1 cellular context compared by ENCODE assay signal in genomic region chr9:128656416-128657343, GRCh38.
TF ChIP-seq lines count a peak whose summit lies in the region.

Gene DYNC2I2, minus strand, starts transcription at chr9:128656847. Its CDS starts 121 bp downstream, at chr9:128656726.

TF ChIP-seq in HEK293, 187 proteins besides CTCF, POLR2A, EP300 and RAD21 (continued from another document and continues in another):
- TF ChIP-seq ZNF138 (tag by site-specific recombination; IDR thresholded peaks at IDR 0.05; ENCODE audit: borderline replicate concordance) (no peak), ZNF350 (tag by site-specific recombination; IDR thresholded peaks at IDR 0.05) (no peak), ZNF335 (tag by site-specific recombination; conservative IDR thresholded peaks at IDR 0.05) (peak; percentile 91), ZNF10 (tag by site-specific recombination; IDR thresholded peaks at IDR 0.05) (peak; percentile 63; the same call in 1 of the 2 replicates), ZNF645 (tag by site-specific recombination; IDR thresholded peaks at IDR 0.05) (no peak), ZNF510 (tag by site-specific recombination; IDR thresholded peaks at IDR 0.05; ENCODE audit: insufficient replicate concordance) (no peak), ZNF366 (tag by site-specific recombination; conservative IDR thresholded peaks at IDR 0.05) (peak; percentile 86), BCL11B (tag by site-specific recombination; IDR thresholded peaks at IDR 0.05; ENCODE audit: low read depth) (no peak; the same call in 1 of the 2 replicates), ZBTB48 (tag by site-specific recombination; IDR thresholded peaks at IDR 0.05) (no peak), ZNF792 (tag by site-specific recombination; IDR thresholded peaks at IDR 0.05) (0 out of 2 replicates have a peak, but pooled peaks have one; percentile 52), ZNF248 (tag by site-specific recombination; IDR thresholded peaks at IDR 0.05) (no peak), ATF2 (tag by site-specific recombination; IDR thresholded peaks at IDR 0.05; ENCODE audit: low read depth) (no peak), ZNF529 (tag by site-specific recombination; IDR thresholded peaks at IDR 0.05; ENCODE audit: insufficient replicate concordance) (no peak), ZNF658 (tag by site-specific recombination; IDR thresholded peaks at IDR 0.05) (no peak), GLI4 (tag by site-specific recombination; IDR thresholded peaks at IDR 0.05) (peak; percentile 37; the same call in 1 of the 2 replicates), ZNF114 (tag by site-specific recombination; IDR thresholded peaks at IDR 0.05) (no peak), ZNF157 (tag by site-specific recombination; IDR thresholded peaks at IDR 0.05) (no peak), PRDM1 (tag by site-specific recombination; IDR thresholded peaks at IDR 0.05) (no peak), ZNF555 (tag by site-specific recombination; conservative IDR thresholded peaks at IDR 0.05) (no peak), GLIS1 (tag by site-specific recombination; IDR thresholded peaks at IDR 0.05) (peak; percentile 42; the same call in 1 of the 2 replicates), SETDB1 (IDR thresholded peaks at IDR 0.05; ENCODE audit: insufficient read length, low read length) (no peak), ZSCAN4 (tag by site-specific recombination; IDR thresholded peaks at IDR 0.05) (peak; percentile 60), HOXA7 (CRISPR knock-in tag; IDR thresholded peaks at IDR 0.05; ENCODE audit: borderline replicate concordance) (no peak), WT1 (tag by site-specific recombination; IDR thresholded peaks at IDR 0.05) (peak; percentile 78), ZNF24 (tag by site-specific recombination; IDR thresholded peaks at IDR 0.05) (peak; percentile 95), YY2 (tag by site-specific recombination; IDR thresholded peaks at IDR 0.05) (peak; percentile 99), HOXC10 (CRISPR knock-in tag; IDR thresholded peaks at IDR 0.05) (no peak), REPIN1 (tag by site-specific recombination; IDR thresholded peaks at IDR 0.05; ENCODE audit: low read depth) (no peak), YY1 (tag by site-specific recombination; IDR thresholded peaks at IDR 0.05) (peak; percentile 100), ZNF776 (tag by site-specific recombination; IDR thresholded peaks at IDR 0.05; ENCODE audit: borderline replicate concordance) (no peak), ZNF214 (tag by site-specific recombination; IDR thresholded peaks at IDR 0.05; ENCODE audit: borderline replicate concordance) (no peak), SCRT1 (tag by site-specific recombination; IDR thresholded peaks at IDR 0.05; ENCODE audit: borderline replicate concordance) (no peak), ZNF600 (tag by site-specific recombination; IDR thresholded peaks at IDR 0.05) (peak; percentile 42; the same call in 1 of the 2 replicates), ZNF530 (tag by site-specific recombination; IDR thresholded peaks at IDR 0.05; ENCODE audit: low read depth) (no peak), ZBTB7A (tag by site-specific recombination; IDR thresholded peaks at IDR 0.05; ENCODE audit: low read depth) (peak; percentile 94), ZFHX2 (tag by site-specific recombination; conservative IDR thresholded peaks at IDR 0.05) (peak; percentile 84), ZNF416 (tag by site-specific recombination; IDR thresholded peaks at IDR 0.05) (no peak), ZNF354C (tag by site-specific recombination; IDR thresholded peaks at IDR 0.05; ENCODE audit: borderline replicate concordance, low read depth) (no peak), ZNF146 (tag by site-specific recombination; IDR thresholded peaks at IDR 0.05) (peak; percentile 62; the same call in 1 of the 2 replicates), KLF1 (tag by site-specific recombination; IDR thresholded peaks at IDR 0.05) (peak; percentile 96), ZNF292 (tag by site-specific recombination; IDR thresholded peaks at IDR 0.05; ENCODE audit: borderline replicate concordance, low read depth) (no peak), ZNF37A (tag by site-specific recombination; IDR thresholded peaks at IDR 0.05) (no peak; the same call in 1 of the 2 replicates), ZNF624 (tag by site-specific recombination; IDR thresholded peaks at IDR 0.05) (no peak), SCRT2 (tag by site-specific recombination; IDR thresholded peaks at IDR 0.05) (peak; percentile 73), ZNF121 (tag by site-specific recombination; IDR thresholded peaks at IDR 0.05) (no peak), FEZF1 (tag by site-specific recombination; IDR thresholded peaks at IDR 0.05) (no peak; the same call in 1 of the 2 replicates), ZNF548 (tag by site-specific recombination; IDR thresholded peaks at IDR 0.05) (no peak), ZNF488 (tag by site-specific recombination; IDR thresholded peaks at IDR 0.05) (no peak), ZBTB6 (tag by site-specific recombination; IDR thresholded peaks at IDR 0.05) (no peak; the same call in 1 of the 2 replicates)
- TF ChIP-seq, protein P1, sequence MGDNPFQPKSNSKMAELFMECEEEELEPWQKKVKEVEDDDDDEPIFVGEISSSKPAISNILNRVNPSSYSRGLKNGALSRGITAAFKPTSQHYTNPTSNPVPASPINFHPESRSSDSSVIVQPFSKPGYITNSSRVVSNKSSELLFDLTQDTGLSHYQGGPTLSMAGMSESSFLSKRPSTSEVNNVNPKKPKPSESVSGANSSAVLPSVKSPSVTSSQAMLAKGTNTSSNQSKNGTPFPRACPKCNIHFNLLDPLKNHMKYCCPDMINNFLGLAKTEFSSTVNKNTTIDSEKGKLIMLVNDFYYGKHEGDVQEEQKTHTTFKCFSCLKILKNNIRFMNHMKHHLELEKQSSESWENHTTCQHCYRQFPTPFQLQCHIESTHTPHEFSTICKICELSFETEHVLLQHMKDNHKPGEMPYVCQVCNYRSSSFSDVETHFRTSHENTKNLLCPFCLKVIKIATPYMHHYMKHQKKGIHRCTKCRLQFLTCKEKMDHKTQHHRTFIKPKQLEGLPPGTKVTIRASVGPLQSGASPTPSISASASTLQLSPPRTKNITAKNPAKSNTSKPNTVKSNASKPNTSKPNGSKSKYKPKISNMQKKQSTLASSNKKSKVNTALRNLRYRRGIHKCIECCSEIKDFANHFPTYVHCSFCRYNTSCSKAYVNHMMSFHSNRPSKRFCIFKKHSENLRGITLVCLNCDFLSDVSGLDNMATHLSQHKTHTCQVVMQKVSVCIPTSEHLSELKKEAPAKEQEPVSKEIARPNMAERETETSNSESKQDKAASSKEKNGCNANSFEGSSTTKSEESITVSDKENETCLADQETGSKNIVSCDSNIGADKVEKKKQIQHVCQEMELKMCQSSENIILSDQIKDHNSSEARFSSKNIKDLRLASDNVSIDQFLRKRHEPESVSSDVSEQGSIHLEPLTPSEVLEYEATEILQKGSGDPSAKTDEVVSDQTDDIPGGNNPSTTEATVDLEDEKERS (tag by site-specific recombination; IDR thresholded peaks at IDR 0.05), result peak; percentile 89; the same call in 1 of the 2 replicates
- TF ChIP-seq, protein P2, sequence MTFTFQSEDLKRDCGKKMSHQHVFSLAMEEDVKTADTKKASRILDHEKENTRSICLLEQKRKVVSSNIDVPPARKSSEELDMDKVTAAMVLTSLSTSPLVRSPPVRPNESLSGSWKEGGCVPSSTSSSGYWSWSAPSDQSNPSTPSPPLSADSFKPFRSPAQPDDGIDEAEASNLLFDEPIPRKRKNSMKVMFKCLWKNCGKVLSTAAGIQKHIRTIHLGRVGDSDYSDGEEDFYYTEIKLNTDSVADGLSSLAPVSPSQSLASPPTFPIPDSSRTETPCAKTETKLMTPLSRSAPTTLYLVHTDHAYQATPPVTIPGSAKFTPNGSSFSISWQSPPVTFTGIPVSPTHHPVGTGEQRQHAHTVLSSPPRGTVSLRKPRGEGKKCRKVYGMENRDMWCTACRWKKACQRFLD (tag by site-specific recombination; IDR thresholded peaks at IDR 0.05), result no peak
- TF ChIP-seq, protein P3, sequence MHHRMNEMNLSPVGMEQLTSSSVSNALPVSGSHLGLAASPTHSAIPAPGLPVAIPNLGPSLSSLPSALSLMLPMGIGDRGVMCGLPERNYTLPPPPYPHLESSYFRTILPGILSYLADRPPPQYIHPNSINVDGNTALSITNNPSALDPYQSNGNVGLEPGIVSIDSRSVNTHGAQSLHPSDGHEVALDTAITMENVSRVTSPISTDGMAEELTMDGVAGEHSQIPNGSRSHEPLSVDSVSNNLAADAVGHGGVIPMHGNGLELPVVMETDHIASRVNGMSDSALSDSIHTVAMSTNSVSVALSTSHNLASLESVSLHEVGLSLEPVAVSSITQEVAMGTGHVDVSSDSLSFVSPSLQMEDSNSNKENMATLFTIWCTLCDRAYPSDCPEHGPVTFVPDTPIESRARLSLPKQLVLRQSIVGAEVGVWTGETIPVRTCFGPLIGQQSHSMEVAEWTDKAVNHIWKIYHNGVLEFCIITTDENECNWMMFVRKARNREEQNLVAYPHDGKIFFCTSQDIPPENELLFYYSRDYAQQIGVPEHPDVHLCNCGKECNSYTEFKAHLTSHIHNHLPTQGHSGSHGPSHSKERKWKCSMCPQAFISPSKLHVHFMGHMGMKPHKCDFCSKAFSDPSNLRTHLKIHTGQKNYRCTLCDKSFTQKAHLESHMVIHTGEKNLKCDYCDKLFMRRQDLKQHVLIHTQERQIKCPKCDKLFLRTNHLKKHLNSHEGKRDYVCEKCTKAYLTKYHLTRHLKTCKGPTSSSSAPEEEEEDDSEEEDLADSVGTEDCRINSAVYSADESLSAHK (tag by site-specific recombination; IDR thresholded peaks at IDR 0.05), result no peak
- TF ChIP-seq, protein P4, sequence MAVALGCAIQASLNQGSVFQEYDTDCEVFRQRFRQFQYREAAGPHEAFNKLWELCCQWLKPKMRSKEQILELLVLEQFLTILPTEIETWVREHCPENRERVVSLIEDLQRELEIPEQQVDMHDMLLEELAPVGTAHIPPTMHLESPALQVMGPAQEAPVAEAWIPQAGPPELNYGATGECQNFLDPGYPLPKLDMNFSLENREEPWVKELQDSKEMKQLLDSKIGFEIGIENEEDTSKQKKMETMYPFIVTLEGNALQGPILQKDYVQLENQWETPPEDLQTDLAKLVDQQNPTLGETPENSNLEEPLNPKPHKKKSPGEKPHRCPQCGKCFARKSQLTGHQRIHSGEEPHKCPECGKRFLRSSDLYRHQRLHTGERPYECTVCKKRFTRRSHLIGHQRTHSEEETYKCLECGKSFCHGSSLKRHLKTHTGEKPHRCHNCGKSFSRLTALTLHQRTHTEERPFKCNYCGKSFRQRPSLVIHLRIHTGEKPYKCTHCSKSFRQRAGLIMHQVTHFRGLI (tag by site-specific recombination; IDR thresholded peaks at IDR 0.05), result no peak
- TF ChIP-seq, protein P5, sequence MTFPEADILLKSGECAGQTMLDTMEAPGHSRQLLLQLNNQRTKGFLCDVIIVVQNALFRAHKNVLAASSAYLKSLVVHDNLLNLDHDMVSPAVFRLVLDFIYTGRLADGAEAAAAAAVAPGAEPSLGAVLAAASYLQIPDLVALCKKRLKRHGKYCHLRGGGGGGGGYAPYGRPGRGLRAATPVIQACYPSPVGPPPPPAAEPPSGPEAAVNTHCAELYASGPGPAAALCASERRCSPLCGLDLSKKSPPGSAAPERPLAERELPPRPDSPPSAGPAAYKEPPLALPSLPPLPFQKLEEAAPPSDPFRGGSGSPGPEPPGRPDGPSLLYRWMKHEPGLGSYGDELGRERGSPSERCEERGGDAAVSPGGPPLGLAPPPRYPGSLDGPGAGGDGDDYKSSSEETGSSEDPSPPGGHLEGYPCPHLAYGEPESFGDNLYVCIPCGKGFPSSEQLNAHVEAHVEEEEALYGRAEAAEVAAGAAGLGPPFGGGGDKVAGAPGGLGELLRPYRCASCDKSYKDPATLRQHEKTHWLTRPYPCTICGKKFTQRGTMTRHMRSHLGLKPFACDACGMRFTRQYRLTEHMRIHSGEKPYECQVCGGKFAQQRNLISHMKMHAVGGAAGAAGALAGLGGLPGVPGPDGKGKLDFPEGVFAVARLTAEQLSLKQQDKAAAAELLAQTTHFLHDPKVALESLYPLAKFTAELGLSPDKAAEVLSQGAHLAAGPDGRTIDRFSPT (tag by site-specific recombination; IDR thresholded peaks at IDR 0.05), result no peak
